17 cellular contexts compared by ENCODE assay signal in the genomic region with DNA sequence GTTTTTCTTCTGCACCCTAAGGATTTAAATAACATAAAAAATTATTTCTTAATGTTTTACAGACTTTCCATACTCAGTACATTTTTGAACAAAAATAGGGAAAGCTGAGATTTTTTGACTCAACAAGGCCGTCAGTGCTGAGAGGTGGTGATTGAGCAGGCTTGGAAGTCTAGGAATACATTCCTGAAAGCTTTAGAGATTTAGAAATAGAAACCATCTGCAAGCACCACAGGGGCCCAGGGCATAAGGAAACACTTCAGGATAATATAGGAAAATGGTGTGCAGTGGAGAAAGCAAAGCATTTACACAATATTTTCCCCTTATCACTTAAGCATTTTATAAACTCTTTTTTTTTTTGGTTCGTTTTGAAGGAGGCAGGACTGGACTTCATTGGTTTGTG. TPM values are rescaled to one million over a fixed set of nuclear protein-coding genes. Genes with fewer than 3 reads are reported as not detected.
DNase-seq lines count a peak whose midpoint lies in the region; ATAC-seq and TF ChIP-seq lines count a peak whose summit lies in the region.
"Had no signal": no experiment of that assay in that cellular context is flagged by ENCODE, and none has a peak within 500 bp of the region (broad histone marks: within the 10 kb centered on the region; RNA-seq: fewer than 3 reads in every experiment).

No MANE protein-coding gene starts in this region.

- DNase-seq in HFFc6 (no peak), SK-N-MC (ENCODE audit: low read depth, low spot score) (no peak), fibroblast of mammary gland (ENCODE audit: low read depth) (peak; percentile 37), osteocyte (ENCODE audit: extremely low spot score, unreplicated experiment) (no peak), Ammon's horn (ENCODE audit: low spot score) (no peak)
- DNase-seq: activated CD4-positive, alpha-beta T cell treated with anti-CD3 and anti-CD28 coated beads, Interleukin-2, amount 50 U/mL, for 4 hours; CD4-positive, CD25-positive, alpha-beta regulatory T cell; GF-D8; hippocampal formation; small intestine; substantia nigra had no signal

- H3K27ac ChIP-seq in SK-N-MC = peak overlapping the region; percentile 74

- H3K36me3 ChIP-seq in SK-N-MC (ENCODE audit: insufficient read depth, low read length) = peaks cover 75% of the 10 kb centered on the region

- H3K4me3 Mint-ChIP-seq in HFFc6 = peak overlapping the region; percentile 25
- H3K4me3 Mint-ChIP-seq in osteocyte (ENCODE audit: unreplicated experiment) = peak overlapping the region; percentile 45
- H3K4me3 Mint-ChIP-seq: CD4-positive, CD25-positive, alpha-beta regulatory T cell had no signal

- H3K4me1 Mint-ChIP-seq in HFFc6 (ENCODE audit: low read depth) (peaks cover 81% of the 10 kb centered on the region), osteocyte (ENCODE audit: unreplicated experiment) (peaks cover 74% of the 10 kb centered on the region)

- peaks cover 28% of the 10 kb centered on the region for H3K36me3 Mint-ChIP-seq in HFFc6 (ENCODE audit: low read depth)
- peaks cover 14% of the 10 kb centered on the region for H3K36me3 Mint-ChIP-seq in osteocyte (ENCODE audit: unreplicated experiment)
- H3K36me3 Mint-ChIP-seq: CD4-positive, CD25-positive, alpha-beta regulatory T cell had no signal

- H3K9me3 Mint-ChIP-seq in HFFc6 = no peaks in the 10 kb centered on the region
- no peaks in the 10 kb centered on the region for H3K9me3 Mint-ChIP-seq in osteocyte (ENCODE audit: unreplicated experiment)

- ATAC-seq in GM19023 (IDR thresholded peaks at IDR 0.05; ENCODE audit: unreplicated experiment) (no peak), GM19463 (IDR thresholded peaks at IDR 0.05; ENCODE audit: unreplicated experiment) (no peak), GM21737 (IDR thresholded peaks at IDR 0.05; ENCODE audit: unreplicated experiment) (no peak)

- H3K27ac Mint-ChIP-seq in HFFc6 = peak overlapping the region; percentile 73
- peak overlapping the region; percentile 85 for H3K27ac Mint-ChIP-seq in osteocyte (ENCODE audit: unreplicated experiment)

- H3K27me3 Mint-ChIP-seq in HFFc6 (ENCODE audit: insufficient read depth) (no peaks in the 10 kb centered on the region; the same call in 1 of the 2 replicates), osteocyte (ENCODE audit: unreplicated experiment) (no peaks in the 10 kb centered on the region)

- TF ChIP-seq CTCF in HFFc6 (IDR thresholded peaks at IDR 0.05) (no peak), fibroblast of mammary gland (conservative IDR thresholded peaks at IDR 0.05; ENCODE audit: control insufficient read depth, insufficient read depth, low read depth, low read length) (no peak), osteocyte (IDR thresholded peaks at IDR 0.05) (no peak)

- H3K4me3 ChIP-seq in SK-N-MC = peak overlapping the region; percentile 97
- no peak overlapping the region for H3K4me3 ChIP-seq in fibroblast of mammary gland (ENCODE audit: control insufficient read depth, low read depth, low read length)
- H3K4me3 ChIP-seq: lung had no signal

- peak overlapping the region; percentile 12 for H3K9ac ChIP-seq in SK-N-MC (ENCODE audit: insufficient read length)

- H3K9me3 ChIP-seq in SK-N-MC (ENCODE audit: low read depth, low read length) = no peaks in the 10 kb centered on the region

RNA-seq across cellular contexts. Expression of a gene that starts 5.2 kb away (rescaled TPM):
- total RNA-seq in HFFc6 (2021; fragmentation: NEBNext Ultra II Directional; extraction: Animal tissue kit (Norgen Biotek cat#: 25700)) = 100 to 1,000 TPM; 101 to 158 (median 151) TPM
- 197 and 212 TPM in 2 replicates for total RNA-seq in osteocyte
- total RNA-seq: HT-29; T-helper 2 cell treated with Interferon-gamma antibody and Interleukin-4, amounts not matched to agents 100 ng/mL and 5 ng/mL, for 36 hours had no signal
